ENCODE assay signal across 18 cellular contexts in genomic region chr6:122619309-122619708, GRCh38. TPM values are rescaled to one million over a fixed set of nuclear protein-coding genes. Genes with fewer than 3 reads are reported as not detected.
DNase-seq lines count a peak whose midpoint lies in the region; ATAC-seq and TF ChIP-seq lines count a peak whose summit lies in the region.
"Had no signal": no experiment of that assay in that cellular context is flagged by ENCODE, and none has a peak within 500 bp of the region (broad histone marks: within the 10 kb centered on the region; RNA-seq: fewer than 3 reads in every experiment).

No MANE protein-coding gene starts in this region.

- H3K27ac Mint-ChIP-seq in GM23338: no peak overlapping the region
- H3K27ac Mint-ChIP-seq: CD4-positive, CD25-positive, alpha-beta regulatory T cell; CD8-positive, alpha-beta memory T cell had no signal

- no peaks in the 10 kb centered on the region for H3K36me3 ChIP-seq in GM23338 (ENCODE audit: insufficient read depth)
- H3K36me3 ChIP-seq in spleen: no peaks in the 10 kb centered on the region
- H3K36me3 ChIP-seq: BE2C had no signal

- no peaks in the 10 kb centered on the region; the same call in 1 of the 2 replicates for H3K79me2 ChIP-seq in GM23338 (replicated peaks; ENCODE audit: insufficient read depth)

- H3K9me3 Mint-ChIP-seq in GM23338: no peaks in the 10 kb centered on the region

- H3K4me2 ChIP-seq in GM23338: no peak overlapping the region

- peaks cover 14% of the 10 kb centered on the region; the same call in 1 of the 2 replicates for H4K20me1 ChIP-seq in GM23338 (replicated peaks; ENCODE audit: insufficient read depth)

- H3K9me2 ChIP-seq in GM23338 (ENCODE audit: insufficient read depth): no peaks in the 10 kb centered on the region

- no peak overlapping the region for H3K27ac ChIP-seq in GM23338 (ENCODE audit: low read depth)
- no peak overlapping the region for H3K27ac ChIP-seq in spleen
- H3K27ac ChIP-seq: GM23248 had no signal

- TF ChIP-seq POLR2A in spleen (IDR thresholded peaks at IDR 0.05): no peak

- ATAC-seq in GM23338: peak; percentile 72
- ATAC-seq: HCT116 had no signal

- H3F3A ChIP-seq in GM23338 (replicated peaks; ENCODE audit: low read depth): no peaks in the 10 kb centered on the region

- peaks cover 16% of the 10 kb centered on the region for H3K36me3 Mint-ChIP-seq in GM23338 (ENCODE audit: low read depth)
- H3K36me3 Mint-ChIP-seq: CD4-positive, CD25-positive, alpha-beta regulatory T cell; CD8-positive, alpha-beta memory T cell had no signal

- WGBS in spleen, 5 donors: 79 to 93% (median 84%) methylated on average over 2 of the region's 2 CpGs

- TF ChIP-seq CTCF in GM23338 (conservative IDR thresholded peaks at IDR 0.05; ENCODE audit: low read depth in 2 of 2) (no peak), spleen (IDR thresholded peaks at IDR 0.05 in 8 of 11, conservative IDR thresholded peaks at IDR 0.05 in 3 of 11) (no peak)

- peaks cover 14% of the 10 kb centered on the region for H3K4me1 Mint-ChIP-seq in GM23338
- H3K4me1 Mint-ChIP-seq: CD4-positive, CD25-positive, alpha-beta regulatory T cell; CD8-positive, alpha-beta memory T cell had no signal

- H3K4me3 Mint-ChIP-seq in GM23338: no peak overlapping the region
- H3K4me3 Mint-ChIP-seq: CD4-positive, CD25-positive, alpha-beta regulatory T cell; CD8-positive, alpha-beta memory T cell had no signal

- H3K4me1 ChIP-seq in GM23338 (ENCODE audit: insufficient read depth): no peaks in the 10 kb centered on the region
- H3K4me1 ChIP-seq in spleen: no peaks in the 10 kb centered on the region
- H3K4me1 ChIP-seq: BE2C had no signal

- H3K4me3 ChIP-seq in GM23338: no peak overlapping the region
- H3K4me3 ChIP-seq in spleen: no peak overlapping the region
- H3K4me3 ChIP-seq: GM23248 had no signal

- intact Hi-C loops in spleen (cut with DNase I; ENCODE audit: low total_unique reads): no loop called here

- no peak overlapping the region for H2AFZ ChIP-seq in GM23338
- H2AFZ ChIP-seq: GM23248 had no signal

- DNase-seq in G401 (ENCODE audit: low spot score): peak; percentile 68
- DNase-seq in GM23338 (ENCODE audit: low spot score): peak; percentile 43
- peak; percentile 42 for DNase-seq in NCI-H146 treated with DMSO at 0.1 percent for 48 hours (lab: John Stamatoyannopoulos, UW; ENCODE audit: unreplicated experiment)
- DNase-seq in cerebellar cortex (ENCODE audit: low spot score): peak; percentile 59
- no peak for DNase-seq in Kasumi-1 (lab: John Stamatoyannopoulos, UW)
- no peak for DNase-seq in iPS-NIHi7 (ENCODE audit: extremely low spot score)
- DNase-seq in spleen: no peak
- DNase-seq: ACHN; BE2C; CD4-positive, CD25-positive, alpha-beta regulatory T cell; CD8-positive, alpha-beta memory T cell; COR-L47; DMS 273 treated with DMSO at 0.1 percent for 48 hours; DMS53; DND-41; EL; GM23248 had no signal

- no peaks in the 10 kb centered on the region for H3K27me3 ChIP-seq in GM23338 (ENCODE audit: insufficient read depth)
- peaks cover 0 to 21% (median 0%) of the 10 kb centered on the region in 7 donors for H3K27me3 ChIP-seq in spleen (replicated peaks in 1 of 7)
- H3K27me3 ChIP-seq: BE2C had no signal

- in situ Hi-C loops in G401 (cut with HindIII; ENCODE audit: low sequenced_read_pairs): no loop called here

- H3K9me3 ChIP-seq in spleen: no peaks in the 10 kb centered on the region
- H3K9me3 ChIP-seq: BE2C had no signal

- H3K27me3 Mint-ChIP-seq in GM23338 (ENCODE audit: insufficient read depth, low read depth, poor library complexity): no peaks in the 10 kb centered on the region

TF ChIP-seq in GM23338, 12 proteins besides CTCF, POLR2A, EP300 and RAD21:
- TF ChIP-seq EZH2 (IDR thresholded peaks at IDR 0.05; ENCODE audit: low read depth, unreplicated experiment) (no peak), ZNF114 (CRISPR knock-in tag; IDR thresholded peaks at IDR 0.05) (no peak), CREB1 (CRISPR knock-in tag; IDR thresholded peaks at IDR 0.05; ENCODE audit: low read depth) (no peak), POLR2AphosphoS5 (IDR thresholded peaks at IDR 0.05; ENCODE audit: low read depth) (no peak), ZNF331 (CRISPR knock-in tag; IDR thresholded peaks at IDR 0.05; ENCODE audit: low read depth) (no peak), EZH2phosphoT487 (IDR thresholded peaks at IDR 0.05; ENCODE audit: unreplicated experiment) (no peak), ZNF462 (CRISPR knock-in tag; IDR thresholded peaks at IDR 0.05) (no peak)
TF ChIP-seq in GM23338: peak in this region for 0.

RNA-seq across cellular contexts. Expression of gene PKIB, which starts 9.1 kb away (rescaled TPM):
- not detected in 2 replicates for total RNA-seq in G401 (2014; rRNA removed; shearing (Covaris generic))
- total RNA-seq in GM23338 (2014; rRNA removed; shearing (Covaris generic)): 170 TPM in 2 replicates
- polyA plus RNA-seq in GM23338 (2016; fragmentation: Nextera tagmentation; extraction: Ambion mirVana) (125 and 128 TPM in 2 replicates), spleen (1 to 10 TPM in 2 of 3 donors, under 1 TPM in 1; 0.85 to 2.9 (median 1.2) TPM)
- total RNA-seq in spleen: 1 to 10 TPM in 4 of 7 donors, under 1 TPM in 1, not detected in 2; 0.94 to 3.0 (median 1.7) TPM
- total RNA-seq: GM23248 had no signal

Comparison
In these comparisons a context has a peak if more than half of its experiments do, and no peak if none do; other contexts are left out.
1. DNase-seq: peak in G401 (single experiment), GM23338 (single experiment), NCI-H146 treated with DMSO at 0.1 percent for 48 hours (single experiment) and cerebellar cortex (single experiment); none in Kasumi-1 (0 of 2), iPS-NIHi7 (single experiment) and spleen (single experiment).
2. RNA of gene PKIB, which starts 9.1 kb away (total RNA-seq): 170 TPM in GM23338; 0.94 to 3.0 TPM in spleen and not detected in G401; every median in the first group is over 10 times any median in the second.